Comparison of ENCODE assay signal across 10 cellular contexts in the genomic region with DNA sequence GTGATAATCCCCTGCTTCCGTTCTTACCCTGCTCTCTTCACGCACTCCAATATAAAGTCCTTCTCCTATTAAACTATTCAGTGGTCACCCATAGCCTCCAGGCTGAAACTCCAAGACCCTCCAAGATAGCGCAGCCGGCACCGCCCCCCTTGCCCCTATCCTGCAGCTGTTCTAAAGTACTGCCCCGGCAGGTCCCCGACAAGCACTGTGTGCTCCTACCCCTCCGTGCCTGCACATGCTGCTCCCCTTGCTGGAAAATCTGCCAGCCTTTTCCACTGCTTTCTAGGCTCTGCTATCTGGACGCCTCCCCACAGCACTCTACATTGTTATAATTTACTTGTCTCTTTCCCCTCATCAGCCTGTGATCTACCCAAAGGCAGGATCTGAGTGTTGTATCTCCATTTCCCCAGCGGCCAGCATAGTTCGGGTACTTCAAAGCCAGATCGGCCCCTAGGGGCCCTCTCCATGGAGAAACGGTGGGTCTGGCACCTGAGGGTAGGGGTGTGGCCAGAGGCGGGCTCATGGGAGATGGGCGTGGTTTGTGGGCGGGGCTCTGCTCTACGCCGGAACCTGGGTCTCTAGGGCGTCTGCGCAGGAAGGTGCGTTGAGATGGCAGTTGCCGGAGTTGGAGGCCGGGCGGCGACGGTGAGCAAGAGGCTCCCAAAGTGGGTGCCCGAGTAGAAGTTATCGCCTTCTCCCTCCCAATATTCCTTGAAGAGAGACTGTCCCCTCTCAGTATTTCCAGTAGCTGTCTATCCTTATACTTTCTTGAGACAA.
DNase-seq lines count a peak whose midpoint lies in the region; ATAC-seq and TF ChIP-seq lines count a peak whose summit lies in the region.
"Had no signal": no experiment of that assay in that cellular context is flagged by ENCODE, and none has a peak within 500 bp of the region (broad histone marks: within the 10 kb centered on the region; RNA-seq: fewer than 3 reads in every experiment).

No MANE protein-coding gene starts in this region.

- H3K4me3 Mint-ChIP-seq in CD4-positive, alpha-beta memory T cell, result peak overlapping the region in 3 of 8 donors; percentile 35 to 61 (median 54)
- H3K4me3 Mint-ChIP-seq in activated CD8-positive, alpha-beta T cell treated with anti-CD3 and anti-CD28 coated beads, Interleukin-2, amount 10 ng/mL, durations not matched to agents 7 days and 5 days, result no peak overlapping the region

- H3K9ac ChIP-seq in PC-3 (ENCODE audit: low read length), result no peak overlapping the region

- H4K20me1 ChIP-seq in PC-3 (ENCODE audit: low read length), result no peaks in the 10 kb centered on the region

- H3K4me1 ChIP-seq in CD4-positive, alpha-beta memory T cell (ENCODE audit: insufficient read depth, low read length), result no peaks in the 10 kb centered on the region
- H3K4me1 ChIP-seq in foreskin keratinocyte (peaks cover 3% of the 10 kb centered on the region), prostate gland (replicated peaks) (no peaks in the 10 kb centered on the region), PC-3 (ENCODE audit: insufficient read depth, low read length) (no peaks in the 10 kb centered on the region)
- H3K4me1 ChIP-seq: HAP-1 had no signal

- peaks cover 4% of the 10 kb centered on the region for H3K27me3 ChIP-seq in CD4-positive, alpha-beta memory T cell (ENCODE audit: insufficient read depth, low read length)
- no peaks in the 10 kb centered on the region for H3K27me3 ChIP-seq in foreskin keratinocyte
- H3K27me3 ChIP-seq in prostate gland (replicated peaks; ENCODE audit: insufficient read depth), result no peaks in the 10 kb centered on the region
- no peaks in the 10 kb centered on the region for H3K27me3 ChIP-seq in PC-3 (ENCODE audit: low read length)

- H3K27ac Mint-ChIP-seq in CD4-positive, alpha-beta memory T cell, result no peak overlapping the region
- H3K27ac Mint-ChIP-seq in activated CD8-positive, alpha-beta T cell treated with anti-CD3 and anti-CD28 coated beads, Interleukin-2, amount 10 ng/mL, durations not matched to agents 7 days and 5 days, result no peak overlapping the region

- H3K4me1 Mint-ChIP-seq in CD4-positive, alpha-beta memory T cell, result peaks cover 0 to 5% (median 1%) of the 10 kb centered on the region in 4 donors
- no peaks in the 10 kb centered on the region for H3K4me1 Mint-ChIP-seq in activated CD8-positive, alpha-beta T cell treated with anti-CD3 and anti-CD28 coated beads, Interleukin-2, amount 10 ng/mL, durations not matched to agents 7 days and 5 days (ENCODE audit: low read depth)

- no peaks in the 10 kb centered on the region for H3K9me3 Mint-ChIP-seq in CD4-positive, alpha-beta memory T cell
- H3K9me3 Mint-ChIP-seq in activated CD8-positive, alpha-beta T cell treated with anti-CD3 and anti-CD28 coated beads, Interleukin-2, amount 10 ng/mL, durations not matched to agents 7 days and 5 days (ENCODE audit: insufficient read depth), result no peaks in the 10 kb centered on the region

- TF ChIP-seq POLR2A in prostate gland (IDR thresholded peaks at IDR 0.05), result no peak

- H3K4me2 ChIP-seq in PC-3 (ENCODE audit: low read length), result no peak overlapping the region

- CTCF ChIA-PET in CD4-positive, alpha-beta memory T cell (lab: Charles Lee; ENCODE audit: partially characterized antibody), result no interaction called here
- CTCF ChIA-PET in activated CD8-positive, alpha-beta T cell treated with anti-CD3 and anti-CD28 coated beads, Interleukin-2, amount 10 ng/mL, durations not matched to agents 7 days and 5 days (lab: Charles Lee), result interaction anchor here (1.3 kb wide), 1 partner anchor 148 kb away, joined by 3 read pairs; no protein-coding TSS in a partner anchor
- CTCF ChIA-PET in PC-3 (lab: Charles Lee), result no interaction called here

- no peaks in the 10 kb centered on the region for H3K36me3 ChIP-seq in CD4-positive, alpha-beta memory T cell (ENCODE audit: insufficient read depth, low read length)
- H3K36me3 ChIP-seq in prostate gland (no peaks in the 10 kb centered on the region), PC-3 (ENCODE audit: low read depth, low read length) (no peaks in the 10 kb centered on the region)
- H3K36me3 ChIP-seq: HAP-1, neutrophil had no signal

- TF ChIP-seq CTCF in foreskin keratinocyte (conservative IDR thresholded peaks at IDR 0.05) (peak; percentile 43), prostate gland (IDR thresholded peaks at IDR 0.05) (peak in 1 of 4 experiments; percentile 6), PC-3 (conservative IDR thresholded peaks at IDR 0.05; ENCODE audit: low read depth, low read length) (no peak)

- intact Hi-C loops in CD4-positive, alpha-beta memory T cell (cut with micrococcal nuclease), result no loop called here
- intact Hi-C loops in prostate gland (cut with DNase I), result no loop called here
- intact Hi-C loops in PC-3 (cut with micrococcal nuclease), result no loop called here

- 17% methylated on average over 28 of the region's 28 CpGs for WGBS in prostate gland

- peak; percentile 57 for ATAC-seq in activated CD8-positive, alpha-beta T cell treated with anti-CD3 and anti-CD28 coated beads, Interleukin-2, amount 10 ng/mL, durations not matched to agents 7 days and 5 days
- ATAC-seq in foreskin keratinocyte, result peak; percentile 89
- no peak for ATAC-seq in HG02759 (IDR thresholded peaks at IDR 0.05; ENCODE audit: unreplicated experiment)
- ATAC-seq in PC-3, result no peak

- no peaks in the 10 kb centered on the region for H3F3A ChIP-seq in PC-3 (ENCODE audit: low read length, unreplicated experiment)

- no peaks in the 10 kb centered on the region for H3K9me3 ChIP-seq in CD4-positive, alpha-beta memory T cell (ENCODE audit: control insufficient read depth in 1 of 2, low read length in 2 of 2)
- H3K9me3 ChIP-seq in prostate gland (no peaks in the 10 kb centered on the region), PC-3 (ENCODE audit: low read length) (no peaks in the 10 kb centered on the region)
- H3K9me3 ChIP-seq: HAP-1, neutrophil had no signal

- peak in 3 of 5 donors; percentile 10 to 21 (median 12) for DNase-seq in CD4-positive, alpha-beta memory T cell
- DNase-seq in activated CD8-positive, alpha-beta T cell treated with anti-CD3 and anti-CD28 coated beads, Interleukin-2, amount 10 ng/mL, durations not matched to agents 7 days and 5 days, result peak; percentile 38
- DNase-seq in foreskin keratinocyte (peak in 1 of 2 donors; percentile 55), prostate gland (ENCODE audit: low spot score) (peak; percentile 69), Ammon's horn (ENCODE audit: low spot score) (no peak), medulla oblongata (ENCODE audit: extremely low spot score) (no peak), PC-3 (no peak)

- H3K27me3 Mint-ChIP-seq in CD4-positive, alpha-beta memory T cell, result peaks cover 13 to 15% of the 10 kb centered on the region in 2 donors
- peaks cover 19% of the 10 kb centered on the region for H3K27me3 Mint-ChIP-seq in activated CD8-positive, alpha-beta T cell treated with anti-CD3 and anti-CD28 coated beads, Interleukin-2, amount 10 ng/mL, durations not matched to agents 7 days and 5 days (ENCODE audit: low read depth)

- no peak overlapping the region for H3K27ac ChIP-seq in CD4-positive, alpha-beta memory T cell (ENCODE audit: low read depth, low read length)
- H3K27ac ChIP-seq in foreskin keratinocyte, result no peak overlapping the region
- peak overlapping the region; percentile 19 to 22 for H3K27ac ChIP-seq in prostate gland
- H3K27ac ChIP-seq in PC-3 (ENCODE audit: low read length), result no peak overlapping the region
- H3K27ac ChIP-seq: neutrophil had no signal

- no peaks in the 10 kb centered on the region for H3K36me3 Mint-ChIP-seq in CD4-positive, alpha-beta memory T cell
- H3K36me3 Mint-ChIP-seq in activated CD8-positive, alpha-beta T cell treated with anti-CD3 and anti-CD28 coated beads, Interleukin-2, amount 10 ng/mL, durations not matched to agents 7 days and 5 days (ENCODE audit: low read depth), result no peaks in the 10 kb centered on the region

- no peak overlapping the region for H2AFZ ChIP-seq in PC-3 (ENCODE audit: low read length)

- POLR2A ChIA-PET in CD4-positive, alpha-beta memory T cell (lab: Charles Lee; ENCODE audit: partially characterized antibody), result no interaction called here
- POLR2A ChIA-PET in activated CD8-positive, alpha-beta T cell treated with anti-CD3 and anti-CD28 coated beads, Interleukin-2, amount 10 ng/mL, durations not matched to agents 7 days and 5 days (lab: Charles Lee), result no interaction called here
- POLR2A ChIA-PET in PC-3 (lab: Charles Lee; ENCODE audit: unreplicated experiment), result no interaction called here

- no peaks in the 10 kb centered on the region for H3K79me2 ChIP-seq in PC-3 (ENCODE audit: low read length)

- H3K4me3 ChIP-seq in CD4-positive, alpha-beta memory T cell (ENCODE audit: low read length in 2 of 2), result no peak overlapping the region
- H3K4me3 ChIP-seq in prostate gland, result no peak overlapping the region
- H3K4me3 ChIP-seq in PC-3 (ENCODE audit: low read length), result no peak overlapping the region
- H3K4me3 ChIP-seq: HAP-1 had no signal

- no peaks in the 10 kb centered on the region for H3K9me2 ChIP-seq in PC-3 (replicated peaks; ENCODE audit: low read length)

- BruUV-seq in PC-3 (replicated peaks; lab: Mats Ljungman, UMichigan), result no TSS peak

Comparison
In these comparisons a context has a peak if more than half of its experiments do, and no peak if none do; other contexts are left out.
1. DNase-seq: peak in CD4-positive, alpha-beta memory T cell (3 of 5), activated CD8-positive, alpha-beta T cell treated with anti-CD3 and anti-CD28 coated beads, Interleukin-2, amount 10 ng/mL, durations not matched to agents 7 days and 5 days (single experiment) and prostate gland (single experiment); none in Ammon's horn (single experiment), medulla oblongata (single experiment) and PC-3 (single experiment).
2. H3K27ac ChIP-seq: peak in prostate gland (2 of 2); none in CD4-positive, alpha-beta memory T cell (single experiment), foreskin keratinocyte (single experiment) and PC-3 (single experiment).
3. ATAC-seq: peak in activated CD8-positive, alpha-beta T cell treated with anti-CD3 and anti-CD28 coated beads, Interleukin-2, amount 10 ng/mL, durations not matched to agents 7 days and 5 days (single experiment) and foreskin keratinocyte (single experiment); none in HG02759 (single experiment) and PC-3 (single experiment).